ENCODE assay signal across 8 cellular contexts in the genomic region with DNA sequence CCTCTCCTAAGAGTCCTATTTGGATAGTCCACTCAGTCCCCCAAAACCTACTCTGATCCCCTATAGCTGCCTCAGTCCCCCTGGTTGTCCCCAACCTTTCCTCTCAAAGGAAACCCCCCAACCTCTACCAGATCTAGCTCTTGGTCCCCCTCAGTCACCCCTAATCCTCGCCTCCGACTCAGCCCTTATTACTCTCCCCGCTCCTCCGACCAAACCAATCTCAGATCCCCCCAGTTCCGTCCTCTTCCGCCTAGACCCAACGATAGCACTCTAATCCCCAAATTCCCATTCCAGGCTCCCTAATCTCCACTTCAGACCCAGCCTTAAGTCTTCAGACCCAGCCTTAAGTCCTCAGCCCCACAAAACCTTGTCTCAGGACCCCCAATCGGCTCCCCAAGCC. TPM values are rescaled to one million over a fixed set of nuclear protein-coding genes. Genes with fewer than 3 reads are reported as not detected.
DNase-seq lines count a peak whose midpoint lies in the region; ATAC-seq, FAIRE-seq and TF ChIP-seq lines count a peak whose summit lies in the region.

No MANE protein-coding gene starts in this region.

- H3K79me2 ChIP-seq in PC-3 (ENCODE audit: low read length) = peaks cover 68% of the 10 kb centered on the region
- peaks cover 48% of the 10 kb centered on the region for H3K79me2 ChIP-seq in neural cell (replicated peaks; ENCODE audit: insufficient read depth, low read length)

- H3K9me3 ChIP-seq in PC-3 (ENCODE audit: low read length) = no peaks in the 10 kb centered on the region
- no peaks in the 10 kb centered on the region for H3K9me3 ChIP-seq in neural cell (ENCODE audit: low read length)

- peaks cover 67% of the 10 kb centered on the region for H3K4me1 Mint-ChIP-seq in CD14-positive monocyte

- DNase-seq in CD14-positive monocyte (ENCODE audit: low spot score) = no peak
- no peak for DNase-seq in PC-3
- no peak for DNase-seq in epithelial cell of esophagus (ENCODE audit: low read depth)
- no peak for DNase-seq in frontal cortex (ENCODE audit: low spot score in 2 of 2)
- DNase-seq in GF-D8 (lab: John Stamatoyannopoulos, UW) = no peak

- H3K27ac ChIP-seq in PC-3 (ENCODE audit: low read length) = peak overlapping the region; percentile 90
- peak overlapping the region; percentile 90 for H3K27ac ChIP-seq in neural cell (ENCODE audit: low read length)

- POLR2A ChIA-PET in PC-3 (lab: Charles Lee; ENCODE audit: unreplicated experiment) = no interaction called here

- intact Hi-C loops in CD14-positive monocyte (cut with micrococcal nuclease) = no loop called here
- intact Hi-C loops in PC-3 (cut with micrococcal nuclease) = loop anchor here (2.0 to 5.0 kb wide), 3 partner anchors 24 to 52 kb away; no protein-coding TSS in a partner anchor

- peaks cover 13% of the 10 kb centered on the region; the same call in 1 of the 2 replicates for H4K20me1 ChIP-seq in PC-3 (ENCODE audit: low read length)
- H4K20me1 ChIP-seq in neural cell (ENCODE audit: insufficient read depth) = peaks cover 3% of the 10 kb centered on the region

- FAIRE-seq in frontal cortex (lab: Jason Lieb, UNC) = no peak

- peak overlapping the region; percentile 84 for H3K4me2 ChIP-seq in PC-3 (ENCODE audit: low read length)
- H3K4me2 ChIP-seq in neural cell (ENCODE audit: low read length) = peak overlapping the region; percentile 90

- H3K27ac Mint-ChIP-seq in CD14-positive monocyte = peak overlapping the region; percentile 90 to 99 (median 96)

- H3K27me3 ChIP-seq in PC-3 (ENCODE audit: low read length) (no peaks in the 10 kb centered on the region), neural cell (ENCODE audit: insufficient read depth, low read depth, low read length) (no peaks in the 10 kb centered on the region)

- peak overlapping the region; percentile 89 for H3K4me3 ChIP-seq in PC-3 (ENCODE audit: low read length)
- H3K4me3 ChIP-seq in epithelial cell of esophagus (ENCODE audit: low read length) = peak overlapping the region; percentile 100
- peak overlapping the region; percentile 96 for H3K4me3 ChIP-seq in neural cell (ENCODE audit: low read length)

- no peak for TF ChIP-seq EP300 in neural cell (conservative IDR thresholded peaks at IDR 0.05; ENCODE audit: poor library complexity, severe bottlenecking)

- no peak for TF ChIP-seq RAD21 in neural cell (conservative IDR thresholded peaks at IDR 0.05)

- H3K9ac ChIP-seq in PC-3 (ENCODE audit: low read length) (peak overlapping the region; percentile 99), neural cell (ENCODE audit: low read length) (peak overlapping the region; percentile 98)

- peaks cover 0 to 9% (median 6%) of the 10 kb centered on the region in 3 donors for H3K27me3 Mint-ChIP-seq in CD14-positive monocyte (ENCODE audit: low read depth in 3 of 3)

- ATAC-seq in PC-3 (no peak), GM18517 (IDR thresholded peaks at IDR 0.05; ENCODE audit: unreplicated experiment) (no peak), HG03571 (IDR thresholded peaks at IDR 0.05; ENCODE audit: unreplicated experiment) (no peak)

- CTCF ChIA-PET in PC-3 (lab: Charles Lee) = no interaction called here

- BruUV-seq in PC-3 (replicated peaks; lab: Mats Ljungman, UMichigan) = no TSS peak

- TF ChIP-seq CTCF in CD14-positive monocyte (IDR thresholded peaks at IDR 0.05) (no peak), PC-3 (conservative IDR thresholded peaks at IDR 0.05; ENCODE audit: low read depth, low read length) (no peak), epithelial cell of esophagus (IDR thresholded peaks at IDR 0.05; ENCODE audit: insufficient read depth, low read depth, low read length, missing control alignments) (no peak), neural cell (IDR thresholded peaks at IDR 0.05; ENCODE audit: poor library complexity, severe bottlenecking) (no peak)

- H3F3A ChIP-seq in PC-3 (ENCODE audit: low read length, unreplicated experiment) = peaks cover 29% of the 10 kb centered on the region
- peaks cover 7% of the 10 kb centered on the region for H3F3A ChIP-seq in neural cell (ENCODE audit: insufficient read depth, low read length, poor library complexity, severe bottlenecking)

- H3K4me3 Mint-ChIP-seq in CD14-positive monocyte = peak overlapping the region; percentile 96 to 97

- peaks cover 8 to 14% of the 10 kb centered on the region in 2 donors for H3K36me3 Mint-ChIP-seq in CD14-positive monocyte

- peaks cover 76% of the 10 kb centered on the region for H3K4me1 ChIP-seq in PC-3 (ENCODE audit: insufficient read depth, low read length)

- H3K9me2 ChIP-seq in PC-3 (replicated peaks; ENCODE audit: low read length) (no peaks in the 10 kb centered on the region), neural cell (ENCODE audit: insufficient read depth, low read length) (no peaks in the 10 kb centered on the region)

- H3K36me3 ChIP-seq in PC-3 (ENCODE audit: low read depth, low read length) (no peaks in the 10 kb centered on the region), neural cell (ENCODE audit: insufficient read depth, low read length) (no peaks in the 10 kb centered on the region)

- H2AFZ ChIP-seq in PC-3 (ENCODE audit: low read length) (0 out of 2 replicates have a peak overlapping the region, but pooled peaks have one; percentile 8), neural cell (ENCODE audit: low read depth, low read length) (peak overlapping the region; percentile 66)

- H3K9me3 Mint-ChIP-seq in CD14-positive monocyte = peaks cover 3 to 9% (median 6%) of the 10 kb centered on the region in 7 donors

TF ChIP-seq in neural cell, 6 proteins besides CTCF, POLR2A, EP300 and RAD21:
- no peak for TF ChIP-seq EZH2 (IDR thresholded peaks at IDR 0.05; ENCODE audit: borderline replicate concordance, insufficient read depth, low read length, poor library complexity, severe bottlenecking)
- no peak for TF ChIP-seq TAF1 (IDR thresholded peaks at IDR 0.05; ENCODE audit: low read depth)
- TF ChIP-seq POLR2AphosphoS5 (IDR thresholded peaks at IDR 0.05) = no peak
- no peak for TF ChIP-seq SMC3 (conservative IDR thresholded peaks at IDR 0.05; ENCODE audit: poor library complexity)
- TF ChIP-seq MXI1 (conservative IDR thresholded peaks at IDR 0.05; ENCODE audit: poor library complexity, severe bottlenecking) = no peak
- TF ChIP-seq, protein P1, sequence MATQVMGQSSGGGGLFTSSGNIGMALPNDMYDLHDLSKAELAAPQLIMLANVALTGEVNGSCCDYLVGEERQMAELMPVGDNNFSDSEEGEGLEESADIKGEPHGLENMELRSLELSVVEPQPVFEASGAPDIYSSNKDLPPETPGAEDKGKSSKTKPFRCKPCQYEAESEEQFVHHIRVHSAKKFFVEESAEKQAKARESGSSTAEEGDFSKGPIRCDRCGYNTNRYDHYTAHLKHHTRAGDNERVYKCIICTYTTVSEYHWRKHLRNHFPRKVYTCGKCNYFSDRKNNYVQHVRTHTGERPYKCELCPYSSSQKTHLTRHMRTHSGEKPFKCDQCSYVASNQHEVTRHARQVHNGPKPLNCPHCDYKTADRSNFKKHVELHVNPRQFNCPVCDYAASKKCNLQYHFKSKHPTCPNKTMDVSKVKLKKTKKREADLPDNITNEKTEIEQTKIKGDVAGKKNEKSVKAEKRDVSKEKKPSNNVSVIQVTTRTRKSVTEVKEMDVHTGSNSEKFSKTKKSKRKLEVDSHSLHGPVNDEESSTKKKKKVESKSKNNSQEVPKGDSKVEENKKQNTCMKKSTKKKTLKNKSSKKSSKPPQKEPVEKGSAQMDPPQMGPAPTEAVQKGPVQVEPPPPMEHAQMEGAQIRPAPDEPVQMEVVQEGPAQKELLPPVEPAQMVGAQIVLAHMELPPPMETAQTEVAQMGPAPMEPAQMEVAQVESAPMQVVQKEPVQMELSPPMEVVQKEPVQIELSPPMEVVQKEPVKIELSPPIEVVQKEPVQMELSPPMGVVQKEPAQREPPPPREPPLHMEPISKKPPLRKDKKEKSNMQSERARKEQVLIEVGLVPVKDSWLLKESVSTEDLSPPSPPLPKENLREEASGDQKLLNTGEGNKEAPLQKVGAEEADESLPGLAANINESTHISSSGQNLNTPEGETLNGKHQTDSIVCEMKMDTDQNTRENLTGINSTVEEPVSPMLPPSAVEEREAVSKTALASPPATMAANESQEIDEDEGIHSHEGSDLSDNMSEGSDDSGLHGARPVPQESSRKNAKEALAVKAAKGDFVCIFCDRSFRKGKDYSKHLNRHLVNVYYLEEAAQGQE (IDR thresholded peaks at IDR 0.05; ENCODE audit: borderline replicate concordance) = no peak
TF ChIP-seq in neural cell: peak in this region for 0.

RNA-seq across cellular contexts. Expression of a gene that starts 0.6 kb away (rescaled TPM):
- 10 to 100 TPM; 12.3 to 16.4 TPM for polyA plus RNA-seq in CD14-positive monocyte
- 74.3 and 80.8 TPM in 2 replicates for total RNA-seq in PC-3 (2014; rRNA removed)
- 30.2 and 36.7 TPM in 2 replicates for polyA plus RNA-seq in neural cell
- polyA minus RNA-seq in neural cell = 44.3 and 46.3 TPM in 2 replicates
- 13.0 TPM for total RNA-seq in frontal cortex
